8 cellular contexts compared by ENCODE assay signal in genomic region chr9:87337335-87338074, GRCh38.
DNase-seq lines count a peak whose midpoint lies in the region; ATAC-seq, FAIRE-seq and TF ChIP-seq lines count a peak whose summit lies in the region.

No MANE protein-coding gene starts in this region.

- no peak for ATAC-seq in stimulated activated memory B cell treated with anti-CD40 and anti-IgM and Interleukin-4, amounts not matched to agents 10 μg/mL and 1 μg/mL and 100 μg/mL, for 72 hours

- TF ChIP-seq CTCF in fibroblast of villous mesenchyme (IDR thresholded peaks at IDR 0.05; ENCODE audit: insufficient read depth, low read depth, low read length) (no peak), osteocyte (IDR thresholded peaks at IDR 0.05) (no peak)

- peak overlapping the region; percentile 82 for H3K27ac Mint-ChIP-seq in osteocyte (ENCODE audit: unreplicated experiment)
- H3K27ac Mint-ChIP-seq in stimulated activated memory B cell treated with anti-CD40 and anti-IgM and Interleukin-4, amounts not matched to agents 10 μg/mL and 1 μg/mL and 100 μg/mL, for 72 hours, result no peak overlapping the region

- peak; percentile 33 for DNase-seq in EL
- DNase-seq in RCC 7860 (ENCODE audit: low spot score), result no peak
- DNase-seq in fibroblast of villous mesenchyme (ENCODE audit: low read depth), result peak; percentile 47
- DNase-seq in osteocyte (ENCODE audit: extremely low spot score, unreplicated experiment), result no peak
- DNase-seq in NCI-H1694 (lab: John Stamatoyannopoulos, UW), result no peak
- DNase-seq in activated gamma-delta T cell (lab: John Stamatoyannopoulos, UW), result no peak
- DNase-seq in NCI-H446 (lab: John Stamatoyannopoulos, UW), result no peak

- FAIRE-seq in RCC 7860 (lab: Jason Lieb, UNC), result peak; percentile 27

- no peaks in the 10 kb centered on the region for H3K27me3 Mint-ChIP-seq in osteocyte (ENCODE audit: unreplicated experiment)
- peaks cover 24% of the 10 kb centered on the region for H3K27me3 Mint-ChIP-seq in stimulated activated memory B cell treated with anti-CD40 and anti-IgM and Interleukin-4, amounts not matched to agents 10 μg/mL and 1 μg/mL and 100 μg/mL, for 72 hours

- peak overlapping the region; percentile 50 for H3K4me3 ChIP-seq in fibroblast of villous mesenchyme (ENCODE audit: low read depth, low read length)

- no peaks in the 10 kb centered on the region for H3K9me3 Mint-ChIP-seq in osteocyte (ENCODE audit: unreplicated experiment)
- peaks cover 2% of the 10 kb centered on the region for H3K9me3 Mint-ChIP-seq in stimulated activated memory B cell treated with anti-CD40 and anti-IgM and Interleukin-4, amounts not matched to agents 10 μg/mL and 1 μg/mL and 100 μg/mL, for 72 hours

- no peaks in the 10 kb centered on the region for H3K36me3 Mint-ChIP-seq in osteocyte (ENCODE audit: unreplicated experiment)
- no peaks in the 10 kb centered on the region for H3K36me3 Mint-ChIP-seq in stimulated activated memory B cell treated with anti-CD40 and anti-IgM and Interleukin-4, amounts not matched to agents 10 μg/mL and 1 μg/mL and 100 μg/mL, for 72 hours

- H3K4me3 Mint-ChIP-seq in osteocyte (ENCODE audit: unreplicated experiment), result peak overlapping the region; percentile 80
- H3K4me3 Mint-ChIP-seq in stimulated activated memory B cell treated with anti-CD40 and anti-IgM and Interleukin-4, amounts not matched to agents 10 μg/mL and 1 μg/mL and 100 μg/mL, for 72 hours, result no peak overlapping the region

- peaks cover 43% of the 10 kb centered on the region for H3K4me1 Mint-ChIP-seq in osteocyte (ENCODE audit: unreplicated experiment)
- peaks cover 8% of the 10 kb centered on the region for H3K4me1 Mint-ChIP-seq in stimulated activated memory B cell treated with anti-CD40 and anti-IgM and Interleukin-4, amounts not matched to agents 10 μg/mL and 1 μg/mL and 100 μg/mL, for 72 hours

Comparison
In these comparisons a context has a peak if more than half of its experiments do, and no peak if none do; other contexts are left out.
1. DNase-seq: peak in EL (single experiment) and fibroblast of villous mesenchyme (single experiment); none in RCC 7860 (single experiment), osteocyte (single experiment), NCI-H1694 (single experiment), activated gamma-delta T cell (single experiment) and NCI-H446 (0 of 2).